2 cellular contexts compared by ENCODE assay signal in the genomic region with DNA sequence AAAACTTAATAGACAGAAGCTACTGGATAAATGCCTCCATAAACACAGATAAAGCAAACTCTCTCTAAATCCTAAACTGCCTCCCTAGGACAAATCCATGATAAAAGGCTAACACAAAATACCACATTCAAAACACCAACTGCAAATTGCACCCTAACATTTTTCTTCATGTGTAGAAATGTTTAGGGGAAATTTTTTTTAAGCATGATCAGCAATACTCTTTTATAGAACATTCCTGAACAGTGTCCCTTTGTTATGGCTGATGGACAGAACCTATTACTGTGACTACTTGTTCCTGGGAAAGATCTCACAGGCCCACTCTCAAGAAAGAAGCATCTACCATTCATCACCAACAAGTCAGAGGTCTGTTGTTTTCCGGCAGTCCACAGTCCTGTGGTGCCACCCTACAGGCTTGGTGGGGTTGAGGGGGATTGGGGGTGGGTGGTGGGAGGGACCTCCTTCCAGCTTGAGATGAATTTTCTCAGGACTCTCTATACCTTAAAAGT.
A peak's percentile ranks its signal among the peaks of the same experiment; 100 is the strongest.
TF ChIP-seq lines count a peak whose summit lies in the region.

No MANE protein-coding gene starts in this region.

TF ChIP-seq in HepG2, 621 proteins besides CTCF, POLR2A, EP300 and RAD21 (continued from another document):
- TF ChIP-seq, protein P1, sequence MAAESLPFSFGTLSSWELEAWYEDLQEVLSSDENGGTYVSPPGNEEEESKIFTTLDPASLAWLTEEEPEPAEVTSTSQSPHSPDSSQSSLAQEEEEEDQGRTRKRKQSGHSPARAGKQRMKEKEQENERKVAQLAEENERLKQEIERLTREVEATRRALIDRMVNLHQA (CRISPR knock-in tag; IDR thresholded peaks at IDR 0.05): no peak
- TF ChIP-seq, protein P2, sequence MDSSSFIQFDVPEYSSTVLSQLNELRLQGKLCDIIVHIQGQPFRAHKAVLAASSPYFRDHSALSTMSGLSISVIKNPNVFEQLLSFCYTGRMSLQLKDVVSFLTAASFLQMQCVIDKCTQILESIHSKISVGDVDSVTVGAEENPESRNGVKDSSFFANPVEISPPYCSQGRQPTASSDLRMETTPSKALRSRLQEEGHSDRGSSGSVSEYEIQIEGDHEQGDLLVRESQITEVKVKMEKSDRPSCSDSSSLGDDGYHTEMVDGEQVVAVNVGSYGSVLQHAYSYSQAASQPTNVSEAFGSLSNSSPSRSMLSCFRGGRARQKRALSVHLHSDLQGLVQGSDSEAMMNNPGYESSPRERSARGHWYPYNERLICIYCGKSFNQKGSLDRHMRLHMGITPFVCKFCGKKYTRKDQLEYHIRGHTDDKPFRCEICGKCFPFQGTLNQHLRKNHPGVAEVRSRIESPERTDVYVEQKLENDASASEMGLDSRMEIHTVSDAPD (CRISPR knock-in tag; IDR thresholded peaks at IDR 0.05): no peak

TF ChIP-seq in K562, 482 proteins besides CTCF, POLR2A, EP300 and RAD21 (continued from another document):
- TF ChIP-seq, protein P3, sequence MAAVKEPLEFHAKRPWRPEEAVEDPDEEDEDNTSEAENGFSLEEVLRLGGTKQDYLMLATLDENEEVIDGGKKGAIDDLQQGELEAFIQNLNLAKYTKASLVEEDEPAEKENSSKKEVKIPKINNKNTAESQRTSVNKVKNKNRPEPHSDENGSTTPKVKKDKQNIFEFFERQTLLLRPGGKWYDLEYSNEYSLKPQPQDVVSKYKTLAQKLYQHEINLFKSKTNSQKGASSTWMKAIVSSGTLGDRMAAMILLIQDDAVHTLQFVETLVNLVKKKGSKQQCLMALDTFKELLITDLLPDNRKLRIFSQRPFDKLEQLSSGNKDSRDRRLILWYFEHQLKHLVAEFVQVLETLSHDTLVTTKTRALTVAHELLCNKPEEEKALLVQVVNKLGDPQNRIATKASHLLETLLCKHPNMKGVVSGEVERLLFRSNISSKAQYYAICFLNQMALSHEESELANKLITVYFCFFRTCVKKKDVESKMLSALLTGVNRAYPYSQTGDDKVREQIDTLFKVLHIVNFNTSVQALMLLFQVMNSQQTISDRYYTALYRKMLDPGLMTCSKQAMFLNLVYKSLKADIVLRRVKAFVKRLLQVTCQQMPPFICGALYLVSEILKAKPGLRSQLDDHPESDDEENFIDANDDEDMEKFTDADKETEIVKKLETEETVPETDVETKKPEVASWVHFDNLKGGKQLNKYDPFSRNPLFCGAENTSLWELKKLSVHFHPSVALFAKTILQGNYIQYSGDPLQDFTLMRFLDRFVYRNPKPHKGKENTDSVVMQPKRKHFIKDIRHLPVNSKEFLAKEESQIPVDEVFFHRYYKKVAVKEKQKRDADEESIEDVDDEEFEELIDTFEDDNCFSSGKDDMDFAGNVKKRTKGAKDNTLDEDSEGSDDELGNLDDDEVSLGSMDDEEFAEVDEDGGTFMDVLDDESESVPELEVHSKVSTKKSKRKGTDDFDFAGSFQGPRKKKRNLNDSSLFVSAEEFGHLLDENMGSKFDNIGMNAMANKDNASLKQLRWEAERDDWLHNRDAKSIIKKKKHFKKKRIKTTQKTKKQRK (IDR thresholded peaks at IDR 0.05; ENCODE audit: borderline replicate concordance, low read depth, low read length): no peak
- peak; percentile 81 for TF ChIP-seq ZNF316 (IDR thresholded peaks at IDR 0.05)
- no peak for TF ChIP-seq BMI1 (IDR thresholded peaks at IDR 0.05; ENCODE audit: low read length)
TF ChIP-seq in K562: peak in this region for 3.
